31 cellular contexts compared by ENCODE assay signal in the genomic region with DNA sequence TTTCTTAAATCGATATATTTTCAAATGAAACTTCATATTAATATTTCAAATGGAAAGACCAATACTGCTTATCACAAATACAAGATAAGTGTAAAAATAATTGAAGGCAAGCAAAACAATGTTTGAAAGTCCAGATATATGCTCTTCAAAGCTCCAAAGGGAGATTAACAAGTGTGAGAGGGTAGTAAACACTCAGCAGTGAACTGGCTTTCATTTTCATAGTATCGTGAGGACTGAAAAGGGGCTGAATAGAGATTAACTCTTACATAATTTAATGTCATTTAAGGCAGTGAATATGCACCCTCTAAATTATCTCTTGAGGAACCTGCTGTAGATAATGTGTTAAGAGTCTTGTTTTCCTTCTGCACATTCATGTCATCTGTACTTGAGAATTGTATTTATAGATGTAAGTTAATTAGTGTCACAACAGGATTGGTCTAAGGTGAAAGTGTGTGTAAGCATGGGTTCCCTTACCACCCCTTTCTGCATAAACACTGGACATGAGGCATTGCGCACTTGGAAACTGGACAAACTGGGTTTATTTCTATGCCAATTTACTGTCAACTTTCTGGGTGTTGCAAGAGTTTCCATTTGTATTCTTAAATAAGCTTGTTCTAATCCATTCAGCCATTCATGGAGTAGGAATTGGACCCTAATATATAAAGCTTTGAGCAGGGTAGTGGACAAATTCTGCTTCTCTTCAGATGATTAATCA.
DNase-seq lines count a peak whose midpoint lies in the region; ATAC-seq, FAIRE-seq and TF ChIP-seq lines count a peak whose summit lies in the region.
"Had no signal": no experiment of that assay in that cellular context is flagged by ENCODE, and none has a peak within 500 bp of the region (broad histone marks: within the 10 kb centered on the region; RNA-seq: fewer than 3 reads in every experiment).

No MANE protein-coding gene starts in this region.

- WGBS in liver, result 54% methylated on average over 3 of the region's 3 CpGs

- intact Hi-C loops in Right ventricle myocardium superior (cut with DNase I), result loop anchor here (10.0 kb wide), 1 partner anchor 117 kb away; no protein-coding TSS in a partner anchor
- intact Hi-C loops in left ventricle myocardium superior (cut with micrococcal nuclease), result no loop called here

- H3K4me1 ChIP-seq in endocrine pancreas (ENCODE audit: control insufficient read depth, insufficient read depth, low read length), result no peaks in the 10 kb centered on the region
- H3K4me1 ChIP-seq in liver (ENCODE audit: control insufficient read depth in 4 of 4, insufficient read depth in 4 of 4, low read length in 3 of 4), result peaks cover 0 to 8% (median 2%) of the 10 kb centered on the region in 4 donors
- H3K4me1 ChIP-seq: BLaER1, colonic mucosa had no signal

- H3K27ac ChIP-seq in liver (ENCODE audit: low read depth in 1 of 2, low read length in 2 of 2), result no peak overlapping the region
- H3K27ac ChIP-seq: BLaER1, cardiac muscle cell, colonic mucosa, HL-60, left ventricle myocardium inferior, skin epidermis, transverse colon had no signal

- H3K9ac ChIP-seq in endocrine pancreas (ENCODE audit: control insufficient read depth, insufficient read depth, low read length), result no peak overlapping the region
- no peak overlapping the region for H3K9ac ChIP-seq in liver (ENCODE audit: low read depth in 1 of 2, low read length in 2 of 2)
- H3K9ac ChIP-seq: BLaER1, SK-N-SH had no signal

- TF ChIP-seq CTCF in liver (IDR thresholded peaks at IDR 0.05; ENCODE audit: low read depth, low read length, missing input control) (no peak), D721Med (IDR thresholded peaks at IDR 0.05; ENCODE audit: insufficient read depth, missing control alignments) (no peak)

- DNase-seq in Right ventricle myocardium superior (no peak), left ventricle myocardium superior (no peak), A172 (ENCODE audit: low spot score) (no peak), D721Med (ENCODE audit: insufficient read length, low spot score) (no peak)
- no peak for DNase-seq in activated CD4-positive, alpha-beta T cell treated with anti-CD3 and anti-CD28 coated beads for 48 hours
- DNase-seq: activated CD4-positive, alpha-beta memory T cell treated with anti-CD3 and anti-CD28 coated beads, Interleukin-2, amount 10 ng/mL, durations not matched to agents 7 days and 5 days; activated CD4-positive, CD25-positive, alpha-beta regulatory T cell treated with anti-CD3 and anti-CD28 coated beads, Interleukin-2, amount 50 U/mL, for 72 hours; activated CD8-positive, alpha-beta memory T cell treated with anti-CD3 and anti-CD28 coated beads, Interleukin-2, amount 50 U/mL, for 48 hours; activated naive CD4-positive, alpha-beta T cell treated with anti-CD3 and anti-CD28 coated beads, Interleukin-2, amount 50 U/mL, for 16 hours; colonic mucosa; DMS79 treated with DMSO at 0.1 percent for 48 hours; effector memory CD4-positive, alpha-beta T cell; GF-D8; Karpas-422; left ventricle myocardium inferior; naive thymus-derived CD8-positive, alpha-beta T cell; NCI-H2171; occipital lobe; SK-N-SH; stimulated activated CD8-positive, alpha-beta memory T cell treated with anti-CD3 and anti-CD28 coated beads, Interleukin-4, amount 100 ng/mL, for 48 hours; stimulated activated naive CD8-positive, alpha-beta T cell treated with anti-CD3 and anti-CD28 coated beads, Interleukin-15, amount 100 ng/mL, for 72 hours; T-helper 17 cell; transverse colon had no signal

- no peak for FAIRE-seq in D721Med (lab: Jason Lieb, UNC)
- FAIRE-seq: GM18507 had no signal

- ATAC-seq in Right ventricle myocardium superior (ENCODE audit: poor library complexity), result peak; percentile 22
- no peak for ATAC-seq in left ventricle myocardium superior
- no peak for ATAC-seq in HG03159 (IDR thresholded peaks at IDR 0.05; ENCODE audit: unreplicated experiment)
- ATAC-seq: naive thymus-derived CD8-positive, alpha-beta T cell; stimulated activated naive CD8-positive, alpha-beta T cell treated with anti-CD3 and anti-CD28 coated beads, Interleukin-15, amount 100 ng/mL, for 72 hours; T-helper 17 cell had no signal

- H3K4me3 ChIP-seq in endocrine pancreas (ENCODE audit: control insufficient read depth, insufficient read depth, low read length) (peak overlapping the region; percentile 67), liver (ENCODE audit: low read depth in 1 of 3, low read length in 3 of 3) (no peak overlapping the region)
- H3K4me3 ChIP-seq: BLaER1, cardiac muscle cell, colonic mucosa, left ventricle myocardium inferior, skin epidermis, transverse colon had no signal

- H3K9me3 ChIP-seq in endocrine pancreas (ENCODE audit: control insufficient read depth, low read length) (no peaks in the 10 kb centered on the region), liver (ENCODE audit: control insufficient read depth in 4 of 4, low read length in 3 of 4) (no peaks in the 10 kb centered on the region)
- H3K9me3 ChIP-seq: BLaER1, colonic mucosa, left ventricle myocardium inferior, SK-N-SH, transverse colon had no signal

- no peak for TF ChIP-seq RAD21 in liver (IDR thresholded peaks at IDR 0.05)

- no peaks in the 10 kb centered on the region for H3K27me3 ChIP-seq in endocrine pancreas (ENCODE audit: control insufficient read depth, insufficient read depth, low read length)
- no peaks in the 10 kb centered on the region for H3K27me3 ChIP-seq in liver (ENCODE audit: control insufficient read depth in 4 of 4, insufficient read depth in 4 of 4, low read length in 3 of 4)
- H3K27me3 ChIP-seq: BLaER1, cardiac muscle cell, colonic mucosa, transverse colon had no signal

- H3K36me3 ChIP-seq in endocrine pancreas (ENCODE audit: control insufficient read depth, insufficient read depth, low read length) (no peaks in the 10 kb centered on the region), liver (ENCODE audit: control insufficient read depth in 4 of 4, insufficient read depth in 3 of 4, low read depth in 1 of 4, low read length in 3 of 4) (no peaks in the 10 kb centered on the region)
- H3K36me3 ChIP-seq: BLaER1, cardiac muscle cell, colonic mucosa, left ventricle myocardium inferior, transverse colon had no signal

TF ChIP-seq in liver, 16 proteins besides CTCF, POLR2A, EP300 and RAD21:
- TF ChIP-seq, protein P1, sequence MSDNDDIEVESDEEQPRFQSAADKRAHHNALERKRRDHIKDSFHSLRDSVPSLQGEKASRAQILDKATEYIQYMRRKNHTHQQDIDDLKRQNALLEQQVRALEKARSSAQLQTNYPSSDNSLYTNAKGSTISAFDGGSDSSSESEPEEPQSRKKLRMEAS (IDR thresholded peaks at IDR 0.05), result peak; percentile 18
- no peak for TF ChIP-seq NR2F2 (IDR thresholded peaks at IDR 0.05)
- TF ChIP-seq HNF4A (conservative IDR thresholded peaks at IDR 0.05), result peak; percentile 23 to 25
- TF ChIP-seq TAF1 (conservative IDR thresholded peaks at IDR 0.05), result no peak
- peak; percentile 20 for TF ChIP-seq YY1 (IDR thresholded peaks at IDR 0.05)
- peak in 1 of 2 donors; percentile 17 for TF ChIP-seq RXRA (IDR thresholded peaks at IDR 0.05)
- TF ChIP-seq, protein P2, sequence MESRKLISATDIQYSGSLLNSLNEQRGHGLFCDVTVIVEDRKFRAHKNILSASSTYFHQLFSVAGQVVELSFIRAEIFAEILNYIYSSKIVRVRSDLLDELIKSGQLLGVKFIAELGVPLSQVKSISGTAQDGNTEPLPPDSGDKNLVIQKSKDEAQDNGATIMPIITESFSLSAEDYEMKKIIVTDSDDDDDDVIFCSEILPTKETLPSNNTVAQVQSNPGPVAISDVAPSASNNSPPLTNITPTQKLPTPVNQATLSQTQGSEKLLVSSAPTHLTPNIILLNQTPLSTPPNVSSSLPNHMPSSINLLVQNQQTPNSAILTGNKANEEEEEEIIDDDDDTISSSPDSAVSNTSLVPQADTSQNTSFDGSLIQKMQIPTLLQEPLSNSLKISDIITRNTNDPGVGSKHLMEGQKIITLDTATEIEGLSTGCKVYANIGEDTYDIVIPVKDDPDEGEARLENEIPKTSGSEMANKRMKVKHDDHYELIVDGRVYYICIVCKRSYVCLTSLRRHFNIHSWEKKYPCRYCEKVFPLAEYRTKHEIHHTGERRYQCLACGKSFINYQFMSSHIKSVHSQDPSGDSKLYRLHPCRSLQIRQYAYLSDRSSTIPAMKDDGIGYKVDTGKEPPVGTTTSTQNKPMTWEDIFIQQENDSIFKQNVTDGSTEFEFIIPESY (IDR thresholded peaks at IDR 0.05), result no peak
- TF ChIP-seq, protein P3, sequence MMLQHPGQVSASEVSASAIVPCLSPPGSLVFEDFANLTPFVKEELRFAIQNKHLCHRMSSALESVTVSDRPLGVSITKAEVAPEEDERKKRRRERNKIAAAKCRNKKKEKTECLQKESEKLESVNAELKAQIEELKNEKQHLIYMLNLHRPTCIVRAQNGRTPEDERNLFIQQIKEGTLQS (IDR thresholded peaks at IDR 0.05), result no peak
- TF ChIP-seq FOXA1 (IDR thresholded peaks at IDR 0.05), result no peak
- peak; percentile 42 for TF ChIP-seq SP1 (IDR thresholded peaks at IDR 0.05)
- no peak for TF ChIP-seq JUND (IDR thresholded peaks at IDR 0.05)
- TF ChIP-seq EGR1 (IDR thresholded peaks at IDR 0.05; ENCODE audit: low read depth in 2 of 2), result peak; percentile 28 to 49
TF ChIP-seq in liver: peak in this region for 6.
